ENCODE assay signal across 8 cellular contexts in the genomic region with DNA sequence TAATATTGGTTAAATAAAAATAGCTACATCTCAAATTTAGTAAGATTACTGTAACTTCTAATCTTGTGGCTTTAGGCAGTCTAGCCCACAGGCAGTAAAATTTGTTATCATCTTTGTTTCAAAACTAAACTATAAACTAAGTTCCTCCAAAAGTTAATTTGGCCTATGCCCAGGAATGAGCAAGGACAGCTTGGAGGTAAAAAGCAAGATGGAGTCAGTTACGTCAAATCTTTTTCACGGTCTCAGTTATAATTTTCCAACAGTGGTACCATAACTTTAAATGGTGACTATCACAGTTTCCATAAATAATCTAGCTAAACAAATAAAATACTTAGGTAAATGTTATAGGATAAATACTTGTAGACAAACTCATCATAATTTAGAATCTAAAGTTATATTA.
"Had no signal": no experiment of that assay in that cellular context is flagged by ENCODE, and none has a peak within 500 bp of the region (broad histone marks: within the 10 kb centered on the region; RNA-seq: fewer than 3 reads in every experiment).

No MANE protein-coding gene starts in this region.

- DNase-seq: H9, HCEC 1CT, KG1 had no signal

- H3K27ac ChIP-seq: HL-60 had no signal

- H3K4me3 ChIP-seq: GM23338 had no signal

- ATAC-seq: GM23338, HepG2 had no signal

- FAIRE-seq: H1, H54, HepG2 had no signal
